In the genomic region with DNA sequence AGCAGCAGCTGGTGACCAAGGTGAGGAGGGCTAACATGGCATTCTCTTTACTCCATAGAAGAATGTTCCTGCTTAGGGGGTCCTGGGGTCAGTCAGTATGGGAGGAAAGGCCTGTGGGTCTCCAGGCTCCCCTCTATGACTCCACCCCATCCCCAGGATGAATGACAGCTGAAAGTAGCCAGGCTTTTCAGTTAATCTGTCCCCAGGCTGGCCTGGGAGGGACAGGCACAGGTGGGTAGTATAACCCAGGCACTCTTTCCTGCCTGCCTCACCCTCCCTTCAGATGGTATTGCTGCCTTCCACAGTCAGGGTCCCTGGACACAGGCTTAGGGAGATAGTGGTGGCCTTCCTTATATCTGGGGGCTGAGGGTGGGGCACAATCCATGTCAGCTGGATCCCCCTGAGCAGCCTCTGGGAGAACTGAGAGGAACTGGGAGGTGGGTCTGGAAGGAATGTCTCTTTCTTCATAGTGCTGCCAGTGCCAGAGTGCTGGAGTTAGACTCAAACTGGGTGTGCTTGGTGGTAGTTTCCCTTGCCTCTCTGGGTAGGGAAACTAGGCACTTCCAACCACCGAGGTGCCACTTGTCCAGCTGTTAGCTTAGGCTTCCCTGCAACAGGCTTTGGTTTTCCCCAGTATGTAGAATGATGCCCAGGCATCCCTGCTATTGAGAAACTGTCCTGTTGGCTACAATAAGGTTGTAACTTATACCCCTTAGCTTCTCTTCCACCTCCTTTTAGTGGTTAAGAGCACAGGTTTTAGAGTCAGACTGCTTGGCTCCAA, we compare ENCODE assay signal across 11 cellular contexts. TPM values are rescaled to one million over a fixed set of nuclear protein-coding genes. Genes with fewer than 3 reads are reported as not detected.
A peak's percentile ranks its signal among the peaks of the same experiment; 100 is the strongest.
DNase-seq lines count a peak whose midpoint lies in the region; ATAC-seq and TF ChIP-seq lines count a peak whose summit lies in the region.
"Had no signal": no experiment of that assay in that cellular context is flagged by ENCODE, and none has a peak within 500 bp of the region (broad histone marks: within the 10 kb centered on the region; RNA-seq: fewer than 3 reads in every experiment).

No MANE protein-coding gene starts in this region.

- H3K27me3 Mint-ChIP-seq in CD4-positive, alpha-beta T cell, result no peaks in the 10 kb centered on the region
- no peaks in the 10 kb centered on the region for H3K27me3 Mint-ChIP-seq in HFFc6 (ENCODE audit: insufficient read depth)
- no peaks in the 10 kb centered on the region for H3K27me3 Mint-ChIP-seq in activated naive CD8-positive, alpha-beta T cell treated with anti-CD3 and anti-CD28 coated beads, Interleukin-2, amount 50 U/mL, for 24 hours
- no peaks in the 10 kb centered on the region for H3K27me3 Mint-ChIP-seq in naive B cell

- no peaks in the 10 kb centered on the region for H3K27me3 ChIP-seq in CD4-positive, alpha-beta T cell (ENCODE audit: control insufficient read depth, insufficient read depth, low read length)
- H3K27me3 ChIP-seq: neutrophil had no signal

- POLR2A ChIA-PET in CD4-positive, alpha-beta T cell (lab: Charles Lee), result interaction anchor here (0.7 to 1.2 kb wide), 2 partner anchors 15 to 133 kb away, joined by 3 to 4 read pairs; no protein-coding TSS in a partner anchor

- no peaks in the 10 kb centered on the region for H3K9me3 ChIP-seq in CD4-positive, alpha-beta T cell (ENCODE audit: control insufficient read depth, low read length)
- H3K9me3 ChIP-seq: neutrophil had no signal

- H3K9me3 Mint-ChIP-seq in CD4-positive, alpha-beta T cell, result no peaks in the 10 kb centered on the region
- H3K9me3 Mint-ChIP-seq in HFFc6, result no peaks in the 10 kb centered on the region
- H3K9me3 Mint-ChIP-seq in activated naive CD8-positive, alpha-beta T cell treated with anti-CD3 and anti-CD28 coated beads, Interleukin-2, amount 50 U/mL, for 24 hours, result no peaks in the 10 kb centered on the region
- H3K9me3 Mint-ChIP-seq in naive B cell, result no peaks in the 10 kb centered on the region

- H3K27ac Mint-ChIP-seq in CD4-positive, alpha-beta T cell, result peak overlapping the region; percentile 70
- peak overlapping the region; percentile 65 for H3K27ac Mint-ChIP-seq in HFFc6
- H3K27ac Mint-ChIP-seq in activated naive CD8-positive, alpha-beta T cell treated with anti-CD3 and anti-CD28 coated beads, Interleukin-2, amount 50 U/mL, for 24 hours, result peak overlapping the region; percentile 6
- H3K27ac Mint-ChIP-seq in naive B cell, result peak overlapping the region in 5 of 6 donors; percentile 33 to 81 (median 74)

- peaks cover 7% of the 10 kb centered on the region for H3K36me3 Mint-ChIP-seq in CD4-positive, alpha-beta T cell (ENCODE audit: low read depth)
- no peaks in the 10 kb centered on the region; the same call in 1 of the 2 replicates for H3K36me3 Mint-ChIP-seq in HFFc6 (ENCODE audit: low read depth)
- peaks cover 20% of the 10 kb centered on the region for H3K36me3 Mint-ChIP-seq in activated naive CD8-positive, alpha-beta T cell treated with anti-CD3 and anti-CD28 coated beads, Interleukin-2, amount 50 U/mL, for 24 hours (ENCODE audit: low read depth)
- H3K36me3 Mint-ChIP-seq in naive B cell, result no peaks in the 10 kb centered on the region

- peaks cover 91% of the 10 kb centered on the region for H3K4me1 Mint-ChIP-seq in CD4-positive, alpha-beta T cell (ENCODE audit: low read depth)
- H3K4me1 Mint-ChIP-seq in HFFc6 (ENCODE audit: low read depth) (peaks cover 88% of the 10 kb centered on the region), naive B cell (peaks cover 59 to 100% (median 91%) of the 10 kb centered on the region in 3 donors)
- H3K4me1 Mint-ChIP-seq in activated naive CD8-positive, alpha-beta T cell treated with anti-CD3 and anti-CD28 coated beads, Interleukin-2, amount 50 U/mL, for 24 hours, result peaks cover 90% of the 10 kb centered on the region

- DNase-seq in CD4-positive, alpha-beta T cell, result no peak
- no peak for DNase-seq in HFFc6
- no peak for DNase-seq in activated naive CD8-positive, alpha-beta T cell treated with anti-CD3 and anti-CD28 coated beads, Interleukin-2, amount 50 U/mL, for 24 hours
- no peak for DNase-seq in naive B cell
- no peak for DNase-seq in stimulated activated CD4-positive, alpha-beta T cell treated with anti-CD3 and anti-CD28 coated beads, Interleukin-1b, Interleukin-23, amount 100 ng/mL, for 48 hours
- DNase-seq in DMS153 treated with DMSO at 0.1 percent for 48 hours (lab: John Stamatoyannopoulos, UW; ENCODE audit: unreplicated experiment), result no peak
- no peak for DNase-seq in T-helper 9 cell
- DNase-seq in ACHN, result no peak
- DNase-seq: C1 segment of cervical spinal cord, Kasumi-1 had no signal

- in situ Hi-C loops in ACHN (cut with HindIII; ENCODE audit: low pct_ligation_motif_present, low pct_unique_long_range_greater_than_20kb, low sequenced_read_pairs), result no loop called here

- no peak for ATAC-seq in CD4-positive, alpha-beta T cell (ENCODE audit: poor library complexity)
- ATAC-seq in activated naive CD8-positive, alpha-beta T cell treated with anti-CD3 and anti-CD28 coated beads, Interleukin-2, amount 50 U/mL, for 24 hours, result no peak
- ATAC-seq in naive B cell (ENCODE audit: low read depth in 2 of 2), result no peak

- CTCF ChIA-PET in CD4-positive, alpha-beta T cell (lab: Charles Lee), result no interaction called here

- TF ChIP-seq CTCF in CD4-positive, alpha-beta T cell (IDR thresholded peaks at IDR 0.05), result no peak
- no peak for TF ChIP-seq CTCF in HFFc6 (IDR thresholded peaks at IDR 0.05)

- no peak overlapping the region for H3K4me3 Mint-ChIP-seq in CD4-positive, alpha-beta T cell
- H3K4me3 Mint-ChIP-seq in HFFc6, result no peak overlapping the region
- no peak overlapping the region for H3K4me3 Mint-ChIP-seq in activated naive CD8-positive, alpha-beta T cell treated with anti-CD3 and anti-CD28 coated beads, Interleukin-2, amount 50 U/mL, for 24 hours
- H3K4me3 Mint-ChIP-seq in naive B cell, result no peak overlapping the region

- intact Hi-C loops in CD4-positive, alpha-beta T cell (cut with DNase I, micrococcal nuclease), result no loop called here

- peak overlapping the region; percentile 13 for H3K27ac ChIP-seq in CD4-positive, alpha-beta T cell (ENCODE audit: low read depth, low read length)
- H3K27ac ChIP-seq: neutrophil had no signal

RNA-seq across cellular contexts. Expression of a gene that starts 27.8 kb away (rescaled TPM):
- total RNA-seq in CD4-positive, alpha-beta T cell, result 10 to 100 TPM; 88.7 to 97.6 TPM
- total RNA-seq in HFFc6 (2021; fragmentation: NEBNext Ultra II Directional; extraction: Animal tissue kit (Norgen Biotek cat#: 25700)), result 100 to 1,000 TPM; 204 to 228 (median 208) TPM
- 10 to 100 TPM in 4 of 6 donors, 1 to 10 TPM in 2; 4.3 to 22.7 (median 11.1) TPM for polyA plus RNA-seq in naive B cell (ENCODE audit: low read depth in 6 of 6)

Comparison
In these comparisons a context has a peak if more than half of its experiments do, and no peak if none do; other contexts are left out.
1. H3K27ac Mint-ChIP-seq: peak in every context shown above with its lines; median percentile 74 in naive B cell; 70 in CD4-positive, alpha-beta T cell; 65 in HFFc6; 6 in activated naive CD8-positive, alpha-beta T cell treated with anti-CD3 and anti-CD28 coated beads, Interleukin-2, amount 50 U/mL, for 24 hours.